Comparison of ENCODE assay signal across 8 cellular contexts in genomic region chr16:83807327-83807709, GRCh38. TPM values are rescaled to one million over a fixed set of nuclear protein-coding genes. Genes with fewer than 3 reads are reported as not detected.
DNase-seq lines count a peak whose midpoint lies in the region; ATAC-seq and TF ChIP-seq lines count a peak whose summit lies in the region.

No MANE protein-coding gene starts in this region.

- intact Hi-C loops in ascending aorta (cut with DNase I): loop anchor here (1.0 to 5.0 kb wide), 3 partner anchors 90 to 120 kb away; partner anchors contain the start of gene MLYCD

- no peak for DNase-seq in stimulated activated naive CD8-positive, alpha-beta T cell treated with anti-CD3 and anti-CD28 coated beads, Interleukin-15, amount 100 ng/mL, for 72 hours
- no peak for DNase-seq in stimulated activated naive CD8-positive, alpha-beta T cell treated with anti-CD3 and anti-CD28 coated beads, Interleukin-15, Interleukin-2, amounts not matched to agents 100 U/mL and 50 U/mL, for 24 hours
- no peak for DNase-seq in ascending aorta (ENCODE audit: low spot score in 2 of 2)
- DNase-seq in NCI-H2081 treated with DMSO at 0.1 percent for 48 hours (lab: John Stamatoyannopoulos, UW): no peak
- DNase-seq in omental fat pad (ENCODE audit: low spot score): no peak
- DNase-seq in GM19238 (ENCODE audit: insufficient read length, low spot score): no peak
- DNase-seq in DMS79 treated with DMSO at 0.1 percent for 48 hours (lab: John Stamatoyannopoulos, UW): no peak

- H3K9me3 ChIP-seq in ascending aorta (no peaks in the 10 kb centered on the region), mesodermal cell (ENCODE audit: control insufficient read depth, low read length) (no peaks in the 10 kb centered on the region)

- no peak for TF ChIP-seq CTCF in ascending aorta (IDR thresholded peaks at IDR 0.05)
- TF ChIP-seq CTCF in omental fat pad (IDR thresholded peaks at IDR 0.05): no peak

- H3K4me1 ChIP-seq in ascending aorta: peaks cover 10 to 32% of the 10 kb centered on the region in 2 donors
- peaks cover 4% of the 10 kb centered on the region for H3K4me1 ChIP-seq in mesodermal cell (ENCODE audit: control insufficient read depth, insufficient read depth, low read length, poor library complexity, severe bottlenecking)

- H3K4me3 ChIP-seq in ascending aorta (peak overlapping the region; percentile 82 to 83), mesodermal cell (ENCODE audit: extremely low read depth, insufficient read depth, low read length, poor library complexity, severe bottlenecking) (peak overlapping the region; percentile 98)

- peak overlapping the region; percentile 42 to 96 for H3K27ac Mint-ChIP-seq in stimulated activated naive CD8-positive, alpha-beta T cell treated with anti-CD3 and anti-CD28 coated beads, Interleukin-15, amount 100 ng/mL, for 72 hours

- H3K4me3 Mint-ChIP-seq in stimulated activated naive CD8-positive, alpha-beta T cell treated with anti-CD3 and anti-CD28 coated beads, Interleukin-15, amount 100 ng/mL, for 72 hours: peak overlapping the region; percentile 23 to 99

- H3K27ac ChIP-seq in ascending aorta (peak overlapping the region; percentile 61 to 66), mesodermal cell (ENCODE audit: low read depth, low read length, severe bottlenecking) (no peak overlapping the region)

- ATAC-seq in stimulated activated naive CD8-positive, alpha-beta T cell treated with anti-CD3 and anti-CD28 coated beads, Interleukin-15, amount 100 ng/mL, for 72 hours: peak; percentile 39
- no peak for ATAC-seq in stimulated activated naive CD8-positive, alpha-beta T cell treated with anti-CD3 and anti-CD28 coated beads, Interleukin-15, Interleukin-2, amounts not matched to agents 100 U/mL and 50 U/mL, for 24 hours
- ATAC-seq in omental fat pad (ENCODE audit: low FRiP score): no peak

- H3K27me3 Mint-ChIP-seq in stimulated activated naive CD8-positive, alpha-beta T cell treated with anti-CD3 and anti-CD28 coated beads, Interleukin-15, amount 100 ng/mL, for 72 hours: no peaks in the 10 kb centered on the region

- H3K9me3 Mint-ChIP-seq in stimulated activated naive CD8-positive, alpha-beta T cell treated with anti-CD3 and anti-CD28 coated beads, Interleukin-15, amount 100 ng/mL, for 72 hours: peaks cover 0 to 7% of the 10 kb centered on the region in 2 donors

- H3K27me3 ChIP-seq in ascending aorta: no peaks in the 10 kb centered on the region

- peaks cover 47% of the 10 kb centered on the region for H3K4me1 Mint-ChIP-seq in stimulated activated naive CD8-positive, alpha-beta T cell treated with anti-CD3 and anti-CD28 coated beads, Interleukin-15, amount 100 ng/mL, for 72 hours

- 99 to 100% methylated on average over 4 to 7 of the region's 8 CpGs for WGBS in mesodermal cell (ENCODE audit: insufficient coverage in 2 of 2), 2 experiments

- H3K36me3 ChIP-seq in ascending aorta (peaks cover 0 to 16% of the 10 kb centered on the region in 2 donors), mesodermal cell (ENCODE audit: control insufficient read depth, insufficient read depth, low read length) (peaks cover 29% of the 10 kb centered on the region)

RNA-seq across cellular contexts. Expression of gene HSBP1, which starts 0.5 kb away (rescaled TPM):
- total RNA-seq in ascending aorta (13.5 TPM), omental fat pad (10 to 100 TPM; 20.0 to 25.1 (median 21.9) TPM)
- 201 TPM for polyA plus RNA-seq in mesodermal cell (2013, experiment 1 of 2)
- polyA plus RNA-seq in mesodermal cell (2013, experiment 2 of 2): 229 TPM
